ENCODE assay signal across 8 cellular contexts in the genomic region with DNA sequence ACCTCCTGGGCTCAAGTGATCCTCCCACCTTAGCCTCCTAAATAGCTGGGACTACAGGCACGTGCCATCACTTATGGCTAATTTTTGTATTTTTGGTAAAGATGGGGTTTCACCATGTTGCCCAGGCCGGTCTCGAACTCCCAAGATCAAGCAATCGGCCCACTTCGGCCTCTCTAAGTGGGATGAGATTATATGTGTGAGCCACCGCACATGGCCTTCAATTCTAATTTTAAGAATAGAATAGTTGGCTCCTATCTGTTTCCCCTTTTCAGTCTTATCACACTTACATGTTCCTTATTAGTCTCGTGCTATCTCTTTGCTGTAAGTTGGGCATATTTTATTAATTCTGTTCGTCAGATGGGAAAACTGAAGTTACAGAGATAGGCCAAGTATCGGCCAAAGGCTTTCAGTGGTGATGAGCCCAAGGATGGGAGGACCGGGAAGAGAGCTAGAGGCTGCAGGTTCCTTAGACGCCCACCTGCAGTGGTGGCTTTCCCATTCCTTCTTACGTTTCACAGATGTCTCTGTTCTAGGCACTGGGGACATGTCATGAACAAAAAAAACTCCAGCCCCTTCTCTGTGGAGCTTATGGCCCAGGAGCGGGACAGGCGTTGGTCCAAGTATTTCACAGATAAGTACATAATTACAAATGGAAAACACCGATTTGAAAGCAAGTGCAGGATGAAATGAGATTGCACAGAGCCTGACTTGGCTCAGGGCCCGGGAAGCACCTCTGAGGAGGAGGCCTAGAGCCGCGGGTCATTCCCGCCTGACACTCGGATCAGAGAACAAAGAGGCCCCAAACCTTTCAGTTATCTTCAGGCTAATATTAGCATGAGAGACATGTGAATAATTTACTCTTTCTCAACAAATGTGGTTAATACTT.
DNase-seq lines count a peak whose midpoint lies in the region; ATAC-seq and TF ChIP-seq lines count a peak whose summit lies in the region.

No MANE protein-coding gene starts in this region.

- WGBS in esophagus squamous epithelium, 2 donors = 67 to 69% methylated on average over 20 of the region's 20 CpGs

- H3K36me3 ChIP-seq in BLaER1 (no peaks in the 10 kb centered on the region), esophagus squamous epithelium (no peaks in the 10 kb centered on the region)

- ATAC-seq in HG02610 (IDR thresholded peaks at IDR 0.05; ENCODE audit: unreplicated experiment) = peak; percentile 37
- ATAC-seq in stimulated activated naive CD8-positive, alpha-beta T cell treated with anti-CD3 and anti-CD28 coated beads, Interleukin-15, Interleukin-2, amounts not matched to agents 100 U/mL and 50 U/mL, for 24 hours = no peak

- H3K4me3 ChIP-seq in BLaER1 (no peak overlapping the region), esophagus squamous epithelium (no peak overlapping the region), skin epidermis (no peak overlapping the region)

- peak; percentile 86 for DNase-seq in NCI-H748 (lab: John Stamatoyannopoulos, UW; ENCODE audit: unreplicated experiment)
- DNase-seq in esophagus squamous epithelium (lab: John Stamatoyannopoulos, UW) = no peak
- DNase-seq in iPS-NIHi7 (ENCODE audit: extremely low spot score) = no peak
- DNase-seq in stimulated activated naive CD8-positive, alpha-beta T cell treated with anti-CD3 and anti-CD28 coated beads, Interleukin-15, Interleukin-2, amounts not matched to agents 100 U/mL and 50 U/mL, for 24 hours = no peak
- DNase-seq in activated CD8-positive, alpha-beta memory T cell treated with anti-CD3 and anti-CD28 coated beads for 24 hours = no peak

- peak overlapping the region; percentile 67; the same call in 1 of the 2 replicates for H3K9ac ChIP-seq in BLaER1

- no peak for TF ChIP-seq CTCF in esophagus squamous epithelium (IDR thresholded peaks at IDR 0.05)

- peak overlapping the region; percentile 82 for H3K4me2 ChIP-seq in BLaER1

- H3K27ac ChIP-seq in BLaER1 (peak overlapping the region; percentile 77), esophagus squamous epithelium (peak overlapping the region in 3 of 4 donors; percentile 77 to 90 (median 82)), skin epidermis (peak overlapping the region in 16 of 21 experiments; percentile 6 to 78 (median 48))

- TF ChIP-seq POLR2A in esophagus squamous epithelium (IDR thresholded peaks at IDR 0.05) = no peak

- peaks cover 92% of the 10 kb centered on the region for H3K4me1 ChIP-seq in BLaER1
- H3K4me1 ChIP-seq in esophagus squamous epithelium = peaks cover 5 to 27% (median 15%) of the 10 kb centered on the region in 3 donors

- no peaks in the 10 kb centered on the region for H4K20me1 ChIP-seq in BLaER1

- H3K27me3 ChIP-seq in BLaER1 (no peaks in the 10 kb centered on the region), esophagus squamous epithelium (no peaks in the 10 kb centered on the region)

- no peaks in the 10 kb centered on the region for H3K9me3 ChIP-seq in BLaER1
- H3K9me3 ChIP-seq in esophagus squamous epithelium = no peaks in the 10 kb centered on the region

- intact Hi-C loops in esophagus squamous epithelium (cut with DNase I) = no loop called here
